In genomic region chr2:42448163-42448562, GRCh38 we compare ENCODE assay signal across 26 cellular contexts. TPM values are rescaled to one million over a fixed set of nuclear protein-coding genes. Genes with fewer than 3 reads are reported as not detected.
DNase-seq lines count a peak whose midpoint lies in the region; ATAC-seq, FAIRE-seq and TF ChIP-seq lines count a peak whose summit lies in the region.
"Had no signal": no experiment of that assay in that cellular context is flagged by ENCODE, and none has a peak within 500 bp of the region (broad histone marks: within the 10 kb centered on the region; RNA-seq: fewer than 3 reads in every experiment).

No MANE protein-coding gene starts in this region.

- H3K9me3 Mint-ChIP-seq in GM23338 = no peaks in the 10 kb centered on the region
- H3K9me3 Mint-ChIP-seq in activated naive CD4-positive, alpha-beta T cell treated with anti-CD3 and anti-CD28 coated beads for 36 hours = no peaks in the 10 kb centered on the region

- peaks cover 6% of the 10 kb centered on the region for H3K27me3 Mint-ChIP-seq in GM23338 (ENCODE audit: insufficient read depth, low read depth, poor library complexity)
- H3K27me3 Mint-ChIP-seq in activated naive CD4-positive, alpha-beta T cell treated with anti-CD3 and anti-CD28 coated beads for 36 hours (ENCODE audit: low read depth) = no peaks in the 10 kb centered on the region

- H3K36me3 ChIP-seq in GM23338 (ENCODE audit: insufficient read depth) = no peaks in the 10 kb centered on the region
- H3K36me3 ChIP-seq: BE2C, BLaER1 had no signal

- H3K27ac ChIP-seq in GM23338 (ENCODE audit: low read depth) = peak overlapping the region; percentile 71; the same call in 1 of the 2 replicates
- peak overlapping the region; percentile 85 for H3K27ac ChIP-seq in VCaP
- H3K27ac ChIP-seq: BLaER1 had no signal

- peaks cover 14% of the 10 kb centered on the region; the same call in 2 of the 3 replicates for H3K36me3 Mint-ChIP-seq in GM23338 (ENCODE audit: low read depth)
- no peaks in the 10 kb centered on the region for H3K36me3 Mint-ChIP-seq in activated naive CD4-positive, alpha-beta T cell treated with anti-CD3 and anti-CD28 coated beads for 36 hours (ENCODE audit: low read depth)
- H3K36me3 Mint-ChIP-seq: CD14-positive monocyte; CD4-positive, alpha-beta memory T cell; CD4-positive, CD25-positive, alpha-beta regulatory T cell; CD8-positive, alpha-beta memory T cell had no signal

- peaks cover 7% of the 10 kb centered on the region; the same call in 1 of the 2 replicates for H4K20me1 ChIP-seq in GM23338 (replicated peaks; ENCODE audit: insufficient read depth)
- H4K20me1 ChIP-seq: BLaER1 had no signal

- peaks cover 13% of the 10 kb centered on the region; the same call in 1 of the 3 replicates for H3K4me1 Mint-ChIP-seq in GM23338
- H3K4me1 Mint-ChIP-seq in activated naive CD4-positive, alpha-beta T cell treated with anti-CD3 and anti-CD28 coated beads for 36 hours (ENCODE audit: low read depth) = no peaks in the 10 kb centered on the region
- H3K4me1 Mint-ChIP-seq: CD14-positive monocyte; CD4-positive, alpha-beta memory T cell; CD4-positive, CD25-positive, alpha-beta regulatory T cell; CD8-positive, alpha-beta memory T cell had no signal

- peaks cover 75% of the 10 kb centered on the region for H3K79me2 ChIP-seq in GM23338 (replicated peaks; ENCODE audit: insufficient read depth)

- intact Hi-C loops in activated naive CD4-positive, alpha-beta T cell treated with anti-CD3 and anti-CD28 coated beads for 36 hours (cut with micrococcal nuclease) = no loop called here

- 0 out of 2 replicates have a peak, but pooled peaks cover 2% of the 10 kb centered on the region for H3F3A ChIP-seq in GM23338 (replicated peaks; ENCODE audit: low read depth)

- no peak overlapping the region for H3K4me2 ChIP-seq in GM23338
- H3K4me2 ChIP-seq: BLaER1 had no signal

- H3K4me3 Mint-ChIP-seq in GM23338 = no peak overlapping the region
- no peak overlapping the region for H3K4me3 Mint-ChIP-seq in activated naive CD4-positive, alpha-beta T cell treated with anti-CD3 and anti-CD28 coated beads for 36 hours
- H3K4me3 Mint-ChIP-seq: CD14-positive monocyte; CD4-positive, alpha-beta memory T cell; CD4-positive, CD25-positive, alpha-beta regulatory T cell; CD8-positive, alpha-beta memory T cell had no signal

- no peak overlapping the region for H2AFZ ChIP-seq in GM23338

- H3K4me3 ChIP-seq in GM23338 = no peak overlapping the region
- H3K4me3 ChIP-seq: BLaER1, GM12878 had no signal

- DNase-seq in GM23338 (ENCODE audit: low spot score) = no peak
- DNase-seq in Ammon's horn (ENCODE audit: low spot score) = no peak
- no peak for DNase-seq in activated naive CD4-positive, alpha-beta T cell treated with anti-CD3 and anti-CD28 coated beads for 36 hours
- DNase-seq in HTR-8/SVneo (ENCODE audit: insufficient read length, low spot score) = no peak
- DNase-seq: 8988T; AML-193; BE2C; C1 segment of cervical spinal cord; CD4-positive, alpha-beta memory T cell; CD4-positive, CD25-positive, alpha-beta regulatory T cell; CD8-positive, alpha-beta memory T cell; COR-L47; DMS 273 treated with DMSO at 0.1 percent for 48 hours; DMS153; DMS53; DMS79; DND-41; EL; GDM1 had no signal

- no peak for ATAC-seq in GM23338
- ATAC-seq: GM12878 had no signal

- peaks cover 2% of the 10 kb centered on the region; the same call in 1 of the 2 replicates for H3K4me1 ChIP-seq in GM23338 (ENCODE audit: insufficient read depth)
- H3K4me1 ChIP-seq: BE2C, BLaER1 had no signal

- TF ChIP-seq CTCF in GM23338 (conservative IDR thresholded peaks at IDR 0.05; ENCODE audit: low read depth in 2 of 2) (no peak), VCaP (conservative IDR thresholded peaks at IDR 0.05) (no peak)

- no peak for FAIRE-seq in HTR-8/SVneo (lab: Jason Lieb, UNC)
- FAIRE-seq: A204.1, GM12878, GM12892, GM18507 had no signal

- no peak overlapping the region for H3K27ac Mint-ChIP-seq in GM23338
- no peak overlapping the region for H3K27ac Mint-ChIP-seq in activated naive CD4-positive, alpha-beta T cell treated with anti-CD3 and anti-CD28 coated beads for 36 hours
- H3K27ac Mint-ChIP-seq: CD14-positive monocyte; CD4-positive, alpha-beta memory T cell; CD4-positive, CD25-positive, alpha-beta regulatory T cell; CD8-positive, alpha-beta memory T cell had no signal

- no peaks in the 10 kb centered on the region for H3K9me2 ChIP-seq in GM23338 (ENCODE audit: insufficient read depth)

- CTCF ChIA-PET in activated naive CD4-positive, alpha-beta T cell treated with anti-CD3 and anti-CD28 coated beads for 36 hours (lab: Charles Lee) = no interaction called here

- no peaks in the 10 kb centered on the region for H3K27me3 ChIP-seq in GM23338 (ENCODE audit: insufficient read depth)
- H3K27me3 ChIP-seq: BE2C, BLaER1 had no signal

TF ChIP-seq in GM23338, 12 proteins besides CTCF, POLR2A, EP300 and RAD21 (continues in another document):
- no peak for TF ChIP-seq POLR2AphosphoS5 (IDR thresholded peaks at IDR 0.05; ENCODE audit: low read depth)
- TF ChIP-seq EZH2 (IDR thresholded peaks at IDR 0.05; ENCODE audit: low read depth, unreplicated experiment) = no peak
- no peak for TF ChIP-seq NANOG (IDR thresholded peaks at IDR 0.05; ENCODE audit: borderline replicate concordance)
- TF ChIP-seq, protein P1, sequence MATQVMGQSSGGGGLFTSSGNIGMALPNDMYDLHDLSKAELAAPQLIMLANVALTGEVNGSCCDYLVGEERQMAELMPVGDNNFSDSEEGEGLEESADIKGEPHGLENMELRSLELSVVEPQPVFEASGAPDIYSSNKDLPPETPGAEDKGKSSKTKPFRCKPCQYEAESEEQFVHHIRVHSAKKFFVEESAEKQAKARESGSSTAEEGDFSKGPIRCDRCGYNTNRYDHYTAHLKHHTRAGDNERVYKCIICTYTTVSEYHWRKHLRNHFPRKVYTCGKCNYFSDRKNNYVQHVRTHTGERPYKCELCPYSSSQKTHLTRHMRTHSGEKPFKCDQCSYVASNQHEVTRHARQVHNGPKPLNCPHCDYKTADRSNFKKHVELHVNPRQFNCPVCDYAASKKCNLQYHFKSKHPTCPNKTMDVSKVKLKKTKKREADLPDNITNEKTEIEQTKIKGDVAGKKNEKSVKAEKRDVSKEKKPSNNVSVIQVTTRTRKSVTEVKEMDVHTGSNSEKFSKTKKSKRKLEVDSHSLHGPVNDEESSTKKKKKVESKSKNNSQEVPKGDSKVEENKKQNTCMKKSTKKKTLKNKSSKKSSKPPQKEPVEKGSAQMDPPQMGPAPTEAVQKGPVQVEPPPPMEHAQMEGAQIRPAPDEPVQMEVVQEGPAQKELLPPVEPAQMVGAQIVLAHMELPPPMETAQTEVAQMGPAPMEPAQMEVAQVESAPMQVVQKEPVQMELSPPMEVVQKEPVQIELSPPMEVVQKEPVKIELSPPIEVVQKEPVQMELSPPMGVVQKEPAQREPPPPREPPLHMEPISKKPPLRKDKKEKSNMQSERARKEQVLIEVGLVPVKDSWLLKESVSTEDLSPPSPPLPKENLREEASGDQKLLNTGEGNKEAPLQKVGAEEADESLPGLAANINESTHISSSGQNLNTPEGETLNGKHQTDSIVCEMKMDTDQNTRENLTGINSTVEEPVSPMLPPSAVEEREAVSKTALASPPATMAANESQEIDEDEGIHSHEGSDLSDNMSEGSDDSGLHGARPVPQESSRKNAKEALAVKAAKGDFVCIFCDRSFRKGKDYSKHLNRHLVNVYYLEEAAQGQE (IDR thresholded peaks at IDR 0.05; ENCODE audit: unreplicated experiment) = no peak
- no peak for TF ChIP-seq ZNF331 (CRISPR knock-in tag; IDR thresholded peaks at IDR 0.05; ENCODE audit: low read depth)
- TF ChIP-seq, protein P2, sequence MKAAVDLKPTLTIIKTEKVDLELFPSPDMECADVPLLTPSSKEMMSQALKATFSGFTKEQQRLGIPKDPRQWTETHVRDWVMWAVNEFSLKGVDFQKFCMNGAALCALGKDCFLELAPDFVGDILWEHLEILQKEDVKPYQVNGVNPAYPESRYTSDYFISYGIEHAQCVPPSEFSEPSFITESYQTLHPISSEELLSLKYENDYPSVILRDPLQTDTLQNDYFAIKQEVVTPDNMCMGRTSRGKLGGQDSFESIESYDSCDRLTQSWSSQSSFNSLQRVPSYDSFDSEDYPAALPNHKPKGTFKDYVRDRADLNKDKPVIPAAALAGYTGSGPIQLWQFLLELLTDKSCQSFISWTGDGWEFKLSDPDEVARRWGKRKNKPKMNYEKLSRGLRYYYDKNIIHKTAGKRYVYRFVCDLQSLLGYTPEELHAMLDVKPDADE (IDR thresholded peaks at IDR 0.05) = no peak
- no peak for TF ChIP-seq EZH2phosphoT487 (IDR thresholded peaks at IDR 0.05; ENCODE audit: unreplicated experiment)
- TF ChIP-seq JUNB (IDR thresholded peaks at IDR 0.05; ENCODE audit: unreplicated experiment) = no peak
- no peak for TF ChIP-seq CREB1 (CRISPR knock-in tag; IDR thresholded peaks at IDR 0.05; ENCODE audit: low read depth)

RNA-seq across cellular contexts. Expression of gene KCNG3, which starts 45.6 kb away (rescaled TPM):
- total RNA-seq in GM23338 (2014; rRNA removed; shearing (Covaris generic)) = 33.8 and 36.2 TPM in 2 replicates
- 2.2 and 2.5 TPM in 2 replicates for polyA plus RNA-seq in GM23338 (2016; fragmentation: Nextera tagmentation; extraction: Ambion mirVana)
- under 1 TPM; 0.19 to 0.30 TPM for total RNA-seq in activated naive CD4-positive, alpha-beta T cell treated with anti-CD3 and anti-CD28 coated beads for 36 hours
- total RNA-seq: CD4-positive, alpha-beta memory T cell; CD4-positive, CD25-positive, alpha-beta regulatory T cell had no signal
- polyA plus RNA-seq: CD14-positive monocyte; CD4-positive, alpha-beta memory T cell; CD4-positive, CD25-positive, alpha-beta regulatory T cell; CD8-positive, alpha-beta memory T cell had no signal

Comparison
In these comparisons a context has a peak if more than half of its experiments do, and no peak if none do; other contexts are left out.
1. RNA of gene KCNG3, which starts 45.6 kb away (total RNA-seq): 33.8 to 36.2 TPM in GM23338; 0.19 to 0.30 TPM in activated naive CD4-positive, alpha-beta T cell treated with anti-CD3 and anti-CD28 coated beads for 36 hours; every median in the first group is over 10 times any median in the second.